Comparison of ENCODE assay signal across 8 cellular contexts in the genomic region with DNA sequence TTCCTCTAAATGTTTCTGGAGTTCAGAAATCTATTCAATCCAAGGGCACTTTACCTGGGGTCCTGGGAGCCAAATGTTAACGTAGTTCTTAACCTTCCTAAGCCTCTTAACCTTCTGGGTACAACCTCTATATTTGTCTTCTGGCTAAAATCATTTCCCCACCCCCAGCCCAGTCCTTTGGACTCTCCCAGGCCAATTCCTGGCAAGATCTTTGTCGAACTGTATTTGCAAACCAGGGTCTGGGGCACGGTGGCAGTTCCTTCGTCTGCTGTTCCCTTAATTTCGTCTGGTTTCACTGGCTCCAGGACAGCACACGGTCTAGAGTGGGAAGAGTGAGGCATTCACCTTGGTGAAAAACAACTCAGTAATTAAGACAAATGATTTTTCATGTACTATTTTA. TPM values are rescaled to one million over a fixed set of nuclear protein-coding genes. Genes with fewer than 3 reads are reported as not detected.
A peak's percentile ranks its signal among the peaks of the same experiment; 100 is the strongest.
DNase-seq lines count a peak whose midpoint lies in the region; ATAC-seq and TF ChIP-seq lines count a peak whose summit lies in the region.

No MANE protein-coding gene starts in this region.

- H2AFZ ChIP-seq in mesenchymal stem cell (ENCODE audit: low read depth, low read length) = no peak overlapping the region

- H2BK5ac ChIP-seq in mesenchymal stem cell (ENCODE audit: low read depth, low read length, poor library complexity, severe bottlenecking) = no peak overlapping the region

- H3K27ac ChIP-seq in C4-2B (peak overlapping the region; percentile 100; the same call in 1 of the 2 replicates), mesenchymal stem cell (ENCODE audit: low read length, poor library complexity, severe bottlenecking) (no peak overlapping the region), tibial nerve (peak overlapping the region in 2 of 4 donors; percentile 55 to 91)

- H2AK5ac ChIP-seq in mesenchymal stem cell (ENCODE audit: low read length, severe bottlenecking) = no peak overlapping the region

- H2BK120ac ChIP-seq in mesenchymal stem cell (ENCODE audit: low read depth, low read length) = no peak overlapping the region

- no peak overlapping the region for H3K23ac ChIP-seq in mesenchymal stem cell (ENCODE audit: low read length in 2 of 2)

- H3K27ac Mint-ChIP-seq in activated T-helper 17 cell treated with anti-CD3 and anti-CD28 coated beads, Interleukin-2, amount 50 U/mL, for 72 hours = no peak overlapping the region
- H3K27ac Mint-ChIP-seq in immature natural killer cell = peak overlapping the region in 1 of 6 donors; percentile 57

- no peak overlapping the region for H2BK12ac ChIP-seq in mesenchymal stem cell (ENCODE audit: low read length in 2 of 2)

- no peak for TF ChIP-seq EP300 in tibial nerve (IDR thresholded peaks at IDR 0.05)

- peak overlapping the region; percentile 75 for H3K9ac ChIP-seq in mesenchymal stem cell (ENCODE audit: low read length)

- no peaks in the 10 kb centered on the region for H3K4me1 Mint-ChIP-seq in activated T-helper 17 cell treated with anti-CD3 and anti-CD28 coated beads, Interleukin-2, amount 50 U/mL, for 72 hours
- H3K4me1 Mint-ChIP-seq in immature natural killer cell = peaks cover 7 to 15% of the 10 kb centered on the region in 2 donors

- H4K91ac ChIP-seq in mesenchymal stem cell (ENCODE audit: low read length) = no peak overlapping the region

- no peaks in the 10 kb centered on the region for H3K79me1 ChIP-seq in mesenchymal stem cell (replicated peaks; ENCODE audit: low read length, poor library complexity, severe bottlenecking)

- no peak overlapping the region for H3K4me2 ChIP-seq in mesenchymal stem cell (ENCODE audit: low read length, poor library complexity, severe bottlenecking)

- in situ Hi-C loops in HAP-1 (cut with MboI; ENCODE audit: low sequenced_read_pairs) = no loop called here

- H3K36me3 ChIP-seq in HAP-1 (replicated peaks) (peaks cover 34% of the 10 kb centered on the region), mesenchymal stem cell (ENCODE audit: control insufficient read depth in 1 of 2, insufficient read depth in 2 of 2, low read depth in 1 of 2, low read length in 2 of 2) (peaks cover 6 to 18% of the 10 kb centered on the region in 2 experiments), tibial nerve (peaks cover 0 to 13% (median 0%) of the 10 kb centered on the region in 3 donors)

- no peak overlapping the region for H4K8ac ChIP-seq in mesenchymal stem cell (ENCODE audit: low read length)

- peaks cover 31% of the 10 kb centered on the region for H3K36me3 Mint-ChIP-seq in activated T-helper 17 cell treated with anti-CD3 and anti-CD28 coated beads, Interleukin-2, amount 50 U/mL, for 72 hours (ENCODE audit: low read depth)
- H3K36me3 Mint-ChIP-seq in immature natural killer cell = no peaks in the 10 kb centered on the region

- H3K27me3 ChIP-seq in HAP-1 (ENCODE audit: low read depth) = no peaks in the 10 kb centered on the region
- peaks cover 0 to 6% of the 10 kb centered on the region in 2 experiments for H3K27me3 ChIP-seq in mesenchymal stem cell (ENCODE audit: control insufficient read depth in 1 of 2, insufficient read depth in 1 of 2, low read length in 2 of 2)
- H3K27me3 ChIP-seq in tibial nerve = no peaks in the 10 kb centered on the region

- H3K27me3 Mint-ChIP-seq in activated T-helper 17 cell treated with anti-CD3 and anti-CD28 coated beads, Interleukin-2, amount 50 U/mL, for 72 hours = no peaks in the 10 kb centered on the region
- H3K27me3 Mint-ChIP-seq in immature natural killer cell (ENCODE audit: low read depth in 3 of 3) = peaks cover 3 to 7% (median 5%) of the 10 kb centered on the region in 3 donors

- ATAC-seq in activated T-helper 17 cell treated with anti-CD3 and anti-CD28 coated beads, Interleukin-2, amount 50 U/mL, for 72 hours (replicated peaks) = no peak
- ATAC-seq in stimulated activated naive CD8-positive, alpha-beta T cell treated with anti-CD3 and anti-CD28 coated beads, Interleukin-15, Interleukin-2, amounts not matched to agents 100 U/mL and 50 U/mL, for 24 hours = no peak
- ATAC-seq in GM21576 (IDR thresholded peaks at IDR 0.05; ENCODE audit: unreplicated experiment) = no peak

- H3K4ac ChIP-seq in mesenchymal stem cell (ENCODE audit: low read depth in 1 of 2, low read length in 2 of 2) = no peak overlapping the region

- TF ChIP-seq POLR2A in tibial nerve (IDR thresholded peaks at IDR 0.05) = no peak

- H3K18ac ChIP-seq in mesenchymal stem cell (ENCODE audit: low read depth in 1 of 2, low read length in 2 of 2) = no peak overlapping the region

- H3K4me1 ChIP-seq in HAP-1 (peaks cover 13% of the 10 kb centered on the region), mesenchymal stem cell (ENCODE audit: control insufficient read depth, insufficient read depth, low read depth, low read length) (peaks cover 1% of the 10 kb centered on the region), tibial nerve (peaks cover 0 to 9% (median 0%) of the 10 kb centered on the region in 4 donors)

- 85% methylated on average over 4 of the region's 6 CpGs for WGBS in mesenchymal stem cell
- WGBS in tibial nerve, 2 donors = 79 to 86% methylated on average over 6 of the region's 6 CpGs

- H3K9me3 ChIP-seq in HAP-1 (no peaks in the 10 kb centered on the region), mesenchymal stem cell (ENCODE audit: control insufficient read depth, low read length) (no peaks in the 10 kb centered on the region), tibial nerve (no peaks in the 10 kb centered on the region)

- H3K14ac ChIP-seq in mesenchymal stem cell (ENCODE audit: low read length in 2 of 2) = no peak overlapping the region

- no peaks in the 10 kb centered on the region for H3K9me3 Mint-ChIP-seq in activated T-helper 17 cell treated with anti-CD3 and anti-CD28 coated beads, Interleukin-2, amount 50 U/mL, for 72 hours
- no peaks in the 10 kb centered on the region for H3K9me3 Mint-ChIP-seq in immature natural killer cell

- no peak for DNase-seq in HAP-1 (ENCODE audit: low spot score in 2 of 2)
- DNase-seq in mesenchymal stem cell = no peak
- no peak for DNase-seq in stimulated activated naive CD8-positive, alpha-beta T cell treated with anti-CD3 and anti-CD28 coated beads, Interleukin-15, Interleukin-2, amounts not matched to agents 100 U/mL and 50 U/mL, for 24 hours
- no peak for DNase-seq in immature natural killer cell
- no peak for DNase-seq in tibial nerve (ENCODE audit: low spot score in 2 of 2)

- TF ChIP-seq CTCF in C4-2B (conservative IDR thresholded peaks at IDR 0.05) = no peak
- no peak for TF ChIP-seq CTCF in tibial nerve (IDR thresholded peaks at IDR 0.05)

- H3K4me3 Mint-ChIP-seq in activated T-helper 17 cell treated with anti-CD3 and anti-CD28 coated beads, Interleukin-2, amount 50 U/mL, for 72 hours = peak overlapping the region; percentile 80
- peak overlapping the region in 2 of 5 donors; percentile 88 to 89 for H3K4me3 Mint-ChIP-seq in immature natural killer cell

- no peak overlapping the region for H2BK15ac ChIP-seq in mesenchymal stem cell (ENCODE audit: low read depth, poor library complexity, severe bottlenecking)

- peak overlapping the region; percentile 95; the same call in 1 of the 2 replicates for H3K4me3 ChIP-seq in HAP-1
- peak overlapping the region in 1 of 2 experiments; percentile 84 for H3K4me3 ChIP-seq in mesenchymal stem cell (ENCODE audit: insufficient read depth in 1 of 2, low read depth in 1 of 2, low read length in 2 of 2)
- no peak overlapping the region for H3K4me3 ChIP-seq in tibial nerve

RNA-seq across cellular contexts. Expression of gene SLC25A5, which starts 0.8 kb away (rescaled TPM):
- total RNA-seq in activated T-helper 17 cell treated with anti-CD3 and anti-CD28 coated beads, Interleukin-2, amount 50 U/mL, for 72 hours = 100 to 1,000 TPM; 290 to 570 TPM
- polyA plus RNA-seq in mesenchymal stem cell (2013, experiment 1 of 2) = 226 TPM
- 223 TPM for polyA plus RNA-seq in mesenchymal stem cell (2013, experiment 2 of 2)
- 100 to 1,000 TPM; 277 to 490 (median 364) TPM for polyA plus RNA-seq in immature natural killer cell
- total RNA-seq in tibial nerve = 100 to 1,000 TPM in 2 of 4 donors, 10 to 100 TPM in 2; 79.3 to 176 (median 93.3) TPM
